Comparison of ENCODE assay signal across 8 cellular contexts in the genomic region with DNA sequence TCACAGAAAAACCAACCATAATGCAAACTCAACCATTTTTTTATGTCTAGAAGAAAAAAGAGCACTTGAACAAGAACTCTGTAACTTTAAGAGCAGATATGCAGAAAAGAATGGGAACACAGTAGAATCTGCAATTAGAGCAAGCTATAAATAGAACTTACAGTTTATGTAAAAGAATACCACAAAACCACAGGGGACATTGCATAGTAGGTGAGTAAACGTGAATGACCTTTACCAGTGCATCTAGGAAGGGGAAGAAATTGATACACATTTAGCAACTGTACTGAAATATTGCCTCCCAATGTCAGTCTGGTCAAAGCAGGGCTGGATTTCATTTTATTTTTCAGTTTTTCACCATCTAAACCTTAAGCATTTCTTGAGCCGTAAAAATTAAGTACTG.
DNase-seq lines count a peak whose midpoint lies in the region; ATAC-seq and TF ChIP-seq lines count a peak whose summit lies in the region.

No MANE protein-coding gene starts in this region.

- ATAC-seq in GM19035 (IDR thresholded peaks at IDR 0.05; ENCODE audit: unreplicated experiment) = peak; percentile 78
- ATAC-seq in GM21526 (IDR thresholded peaks at IDR 0.05; ENCODE audit: low FRiP score, unreplicated experiment) = no peak

- peaks cover 33% of the 10 kb centered on the region for H3K4me1 ChIP-seq in Loucy (ENCODE audit: insufficient read depth, low read length, poor library complexity, severe bottlenecking)

- H3K36me3 ChIP-seq in Loucy (ENCODE audit: insufficient read depth, low read length) = no peaks in the 10 kb centered on the region

- H3K4me2 ChIP-seq in Loucy (ENCODE audit: low read depth, low read length, poor library complexity, severe bottlenecking) = peak overlapping the region; percentile 66

- no peaks in the 10 kb centered on the region for H3K9me3 ChIP-seq in AG04450 (ENCODE audit: control insufficient read depth, insufficient read depth, low read length)
- no peaks in the 10 kb centered on the region for H3K9me3 ChIP-seq in Loucy (ENCODE audit: insufficient read depth, low read depth, low read length)

- no peak overlapping the region for H3K4me3 ChIP-seq in AG04450 (ENCODE audit: low read depth, low read length)
- peak overlapping the region; percentile 61 for H3K4me3 ChIP-seq in Loucy (ENCODE audit: low read length, poor library complexity, severe bottlenecking)

- POLR2A ChIA-PET in AG04450 (lab: Yijun Ruan, JAX) = no interaction called here

- H3K79me2 ChIP-seq in Loucy (ENCODE audit: insufficient read depth, low read length) = no peaks in the 10 kb centered on the region

- no peaks in the 10 kb centered on the region for H3K36me3 Mint-ChIP-seq in type B pancreatic cell

- peak; percentile 61 for DNase-seq in AG04450 (ENCODE audit: low read depth, low spot score)
- peak; percentile 53 for DNase-seq in astrocyte of the hippocampus (ENCODE audit: low read depth, low spot score)
- no peak for DNase-seq in type B pancreatic cell (ENCODE audit: extremely low spot score, unreplicated experiment)
- no peak for DNase-seq in T-helper 2 cell
- DNase-seq in RKO (ENCODE audit: low spot score) = no peak

- peak overlapping the region; percentile 40; the same call in 1 of the 2 replicates for H2AFZ ChIP-seq in Loucy (ENCODE audit: low read length)

- H3K9ac ChIP-seq in Loucy (ENCODE audit: low read depth, low read length, poor library complexity, severe bottlenecking) = peak overlapping the region; percentile 56

- H3K4me3 Mint-ChIP-seq in type B pancreatic cell = no peak overlapping the region

- TF ChIP-seq CTCF in AG04450 (IDR thresholded peaks at IDR 0.05; ENCODE audit: low read depth, low read length) (no peak), Loucy (conservative IDR thresholded peaks at IDR 0.05; ENCODE audit: low read length) (no peak), type B pancreatic cell (conservative IDR thresholded peaks at IDR 0.05) (no peak)

- H3K4me1 Mint-ChIP-seq in type B pancreatic cell (ENCODE audit: unreplicated experiment) = no peaks in the 10 kb centered on the region

- H3K9me3 Mint-ChIP-seq in type B pancreatic cell = no peaks in the 10 kb centered on the region

- no peak overlapping the region for H3K27ac Mint-ChIP-seq in type B pancreatic cell

- H3F3A ChIP-seq in Loucy (ENCODE audit: low read depth) = 0 out of 2 replicates have a peak, but pooled peaks cover 3% of the 10 kb centered on the region

- peaks cover 3% of the 10 kb centered on the region for H3K27me3 Mint-ChIP-seq in type B pancreatic cell

- no peak overlapping the region for H3K27ac ChIP-seq in AG04450 (ENCODE audit: low read depth, low read length)

- H3K27me3 ChIP-seq in AG04450 (ENCODE audit: control insufficient read depth, insufficient read depth, low read length) (no peaks in the 10 kb centered on the region), Loucy (ENCODE audit: insufficient read depth, low read length, poor library complexity, severe bottlenecking) (no peaks in the 10 kb centered on the region)

- CTCF ChIA-PET in AG04450 (lab: Charles Lee) = interaction anchor here (0.7 to 1.2 kb wide), 2 partner anchors 22 to 80 kb away, joined by 3 to 4 read pairs; no protein-coding TSS in a partner anchor

- no peaks in the 10 kb centered on the region for H3K9me2 ChIP-seq in Loucy (replicated peaks; ENCODE audit: low read depth, low read length)

- H4K20me1 ChIP-seq in Loucy (ENCODE audit: insufficient read depth, low read length, poor library complexity, severe bottlenecking) = no peaks in the 10 kb centered on the region

Comparison
In these comparisons a context has a peak if more than half of its experiments do, and no peak if none do; other contexts are left out.
1. DNase-seq: peak in AG04450 (single experiment) and astrocyte of the hippocampus (single experiment); none in type B pancreatic cell (single experiment), T-helper 2 cell (0 of 5) and RKO (single experiment).